In the genomic region with DNA sequence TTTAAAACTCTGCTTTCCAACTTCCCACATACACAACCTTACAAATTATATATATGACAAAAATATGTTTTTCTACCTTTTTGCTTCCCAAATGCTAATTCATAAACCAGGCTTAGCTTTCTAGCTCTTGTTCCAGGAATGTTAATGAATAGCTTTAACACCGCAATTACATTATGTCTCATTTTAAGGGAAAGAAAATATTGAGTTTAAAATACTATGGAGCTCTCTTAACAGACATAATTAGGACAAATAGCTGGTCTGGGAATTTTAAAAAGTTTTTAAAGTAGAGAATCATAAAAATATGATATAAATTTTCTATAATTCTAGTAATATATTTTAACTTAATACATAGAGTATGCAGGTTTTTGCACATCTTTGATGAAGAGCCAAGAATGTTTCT, we compare ENCODE assay signal across 2 cellular contexts.
TF ChIP-seq lines count a peak whose summit lies in the region.

No MANE protein-coding gene starts in this region.

TF ChIP-seq in A549, 52 proteins besides CTCF, POLR2A, EP300 and RAD21 (continued from another document):
- TF ChIP-seq, protein P1, sequence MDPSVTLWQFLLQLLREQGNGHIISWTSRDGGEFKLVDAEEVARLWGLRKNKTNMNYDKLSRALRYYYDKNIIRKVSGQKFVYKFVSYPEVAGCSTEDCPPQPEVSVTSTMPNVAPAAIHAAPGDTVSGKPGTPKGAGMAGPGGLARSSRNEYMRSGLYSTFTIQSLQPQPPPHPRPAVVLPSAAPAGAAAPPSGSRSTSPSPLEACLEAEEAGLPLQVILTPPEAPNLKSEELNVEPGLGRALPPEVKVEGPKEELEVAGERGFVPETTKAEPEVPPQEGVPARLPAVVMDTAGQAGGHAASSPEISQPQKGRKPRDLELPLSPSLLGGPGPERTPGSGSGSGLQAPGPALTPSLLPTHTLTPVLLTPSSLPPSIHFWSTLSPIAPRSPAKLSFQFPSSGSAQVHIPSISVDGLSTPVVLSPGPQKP (IDR thresholded peaks at IDR 0.05; ENCODE audit: low read depth, low read length), result no peak
- TF ChIP-seq, protein P2, sequence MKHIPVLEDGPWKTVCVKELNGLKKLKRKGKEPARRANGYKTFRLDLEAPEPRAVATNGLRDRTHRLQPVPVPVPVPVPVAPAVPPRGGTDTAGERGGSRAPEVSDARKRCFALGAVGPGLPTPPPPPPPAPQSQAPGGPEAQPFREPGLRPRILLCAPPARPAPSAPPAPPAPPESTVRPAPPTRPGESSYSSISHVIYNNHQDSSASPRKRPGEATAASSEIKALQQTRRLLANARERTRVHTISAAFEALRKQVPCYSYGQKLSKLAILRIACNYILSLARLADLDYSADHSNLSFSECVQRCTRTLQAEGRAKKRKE (CRISPR knock-in tag; IDR thresholded peaks at IDR 0.05; ENCODE audit: low read depth), result no peak
- no peak for TF ChIP-seq CEBPB (IDR thresholded peaks at IDR 0.05)
- TF ChIP-seq TP53 (CRISPR knock-in tag; IDR thresholded peaks at IDR 0.05), result no peak
- TF ChIP-seq KDM1A (IDR thresholded peaks at IDR 0.05; ENCODE audit: low read depth), result no peak
- TF ChIP-seq ZC3H11A (IDR thresholded peaks at IDR 0.05), result no peak
- no peak for TF ChIP-seq CBX2 (IDR thresholded peaks at IDR 0.05; ENCODE audit: borderline replicate concordance, low read depth)
TF ChIP-seq in A549: peak in this region for 0.

TF ChIP-seq in SK-N-SH, 30 proteins besides CTCF, POLR2A, EP300 and RAD21 (continued from another document):
- TF ChIP-seq EZH2phosphoT487 (IDR thresholded peaks at IDR 0.05; ENCODE audit: borderline replicate concordance, low read depth), result no peak
